In the genomic region with DNA sequence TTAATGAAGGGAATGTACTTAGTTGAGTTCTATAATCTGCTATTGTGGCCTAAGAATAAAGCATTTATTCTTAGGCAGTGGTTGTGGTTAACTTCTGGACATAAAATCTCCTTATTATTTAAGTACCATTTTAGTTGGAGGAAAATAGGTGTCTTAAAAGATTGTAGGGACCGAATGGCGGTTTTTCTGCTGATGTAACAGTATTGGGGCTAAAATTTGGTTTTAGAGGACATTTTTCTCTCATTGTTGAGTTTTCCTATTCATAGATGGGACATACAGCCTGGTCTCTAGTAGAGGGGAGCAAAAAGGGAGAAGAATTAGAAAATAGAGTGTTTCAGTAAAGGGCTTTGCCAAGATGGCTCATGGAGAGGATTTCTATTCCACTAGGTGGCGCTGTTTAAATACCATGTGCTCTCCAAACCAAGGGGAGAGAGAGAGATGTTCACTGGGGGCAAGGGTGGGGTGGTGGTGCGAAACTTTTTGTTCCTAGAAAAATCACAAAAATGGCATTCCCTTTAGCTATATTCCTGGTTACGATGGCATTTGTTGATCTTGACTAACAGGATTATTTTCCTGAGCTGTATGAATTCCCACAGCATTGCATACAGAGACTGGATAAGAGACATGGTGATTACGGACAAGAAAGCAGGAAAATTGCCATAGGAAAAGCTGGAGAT, we compare ENCODE assay signal across 8 cellular contexts. TPM values are rescaled to one million over a fixed set of nuclear protein-coding genes. Genes with fewer than 3 reads are reported as not detected.
DNase-seq lines count a peak whose midpoint lies in the region; ATAC-seq and TF ChIP-seq lines count a peak whose summit lies in the region.

No MANE protein-coding gene starts in this region.

- 43% methylated on average over 6 of the region's 6 CpGs for WGBS in mammary epithelial cell (ENCODE audit: low coverage, missing lambda C conversion rate)

- peak overlapping the region; percentile 54 for H2AFZ ChIP-seq in mammary epithelial cell (ENCODE audit: low read depth, low read length)

- dilution Hi-C loops in mammary epithelial cell (cut with HindIII; ENCODE audit: low sequenced_read_pairs): no loop called here

- H3K36me3 ChIP-seq in mammary epithelial cell (ENCODE audit: insufficient read depth, low read length): no peaks in the 10 kb centered on the region

- intact Hi-C loops in mammary epithelial cell (cut with micrococcal nuclease): loop anchor here (1.0 to 2.0 kb wide), 3 partner anchors 37 to 254 kb away; partner anchors contain the start of gene HSPA6

- H3K9me3 ChIP-seq in mammary epithelial cell (replicated peaks; ENCODE audit: insufficient read depth, low read length): no peaks in the 10 kb centered on the region

- peak; percentile 37 to 53 for DNase-seq in activated CD4-positive, alpha-beta T cell treated with anti-CD3 and anti-CD28 coated beads for 4 hours
- no peak for DNase-seq in activated CD4-positive, alpha-beta T cell treated with anti-CD3 and anti-CD28 coated beads for 1 hour
- DNase-seq in SHP77 (lab: John Stamatoyannopoulos, UW): peak; percentile 55 to 72
- peak; percentile 46 for DNase-seq in mammary epithelial cell
- peak; percentile 44 for DNase-seq in kidney glomerular epithelial cell (lab: John Stamatoyannopoulos, UW)
- DNase-seq in stimulated activated CD4-positive, alpha-beta T cell treated with anti-CD3 and anti-CD28 coated beads, TNF-alpha, amount 100 ng/mL, for 48 hours (ENCODE audit: low read depth in 3 of 3): peak in 2 of 3 donors; percentile 16 to 35

- no peaks in the 10 kb centered on the region for H3K27me3 ChIP-seq in mammary epithelial cell (ENCODE audit: insufficient read depth, low read length)

- TF ChIP-seq CTCF in LNCAP (IDR thresholded peaks at IDR 0.05) (peak; percentile 91), mammary epithelial cell (conservative IDR thresholded peaks at IDR 0.05 in 1 of 2, IDR thresholded peaks at IDR 0.05 in 1 of 2; ENCODE audit: extremely low read depth in 1 of 2, insufficient read depth in 1 of 2, low read depth in 1 of 2, low read length in 2 of 2) (peak; percentile 47 to 76)

- H3K4me2 ChIP-seq in mammary epithelial cell (ENCODE audit: insufficient read depth, low read depth, low read length): peak overlapping the region; percentile 22

- H3K79me2 ChIP-seq in mammary epithelial cell (ENCODE audit: insufficient read depth, low read length): no peaks in the 10 kb centered on the region

- no peaks in the 10 kb centered on the region for H4K20me1 ChIP-seq in mammary epithelial cell (ENCODE audit: insufficient read depth, low read length)

- no peak for ATAC-seq in HG03175 (IDR thresholded peaks at IDR 0.05; ENCODE audit: unreplicated experiment)

- BruUV-seq in mammary epithelial cell (replicated peaks; lab: Mats Ljungman, UMichigan): no TSS peak

- peaks cover 14% of the 10 kb centered on the region for H3K4me1 ChIP-seq in mammary epithelial cell (ENCODE audit: insufficient read depth, low read length)

- CTCF ChIA-PET in mammary epithelial cell (lab: Charles Lee; ENCODE audit: low non-redundant PET): interaction anchor here (0.7 kb wide), 1 partner anchor 247 kb away, joined by 4 read pairs; no protein-coding TSS in a partner anchor

- in situ Hi-C loops in mammary epithelial cell (cut with MboI; ENCODE audit: low sequenced_read_pairs in 2 of 2): no loop called here

- no peak overlapping the region for H3K4me3 ChIP-seq in mammary epithelial cell (replicated peaks in 1 of 3; ENCODE audit: insufficient read depth in 1 of 3, low read depth in 2 of 3, low read length in 3 of 3)

- H3K9ac ChIP-seq in mammary epithelial cell (ENCODE audit: insufficient read depth, low read length): no peak overlapping the region

- H3K27ac ChIP-seq in mammary epithelial cell (ENCODE audit: insufficient read depth, low read depth, low read length): no peak overlapping the region

RNA-seq across cellular contexts. Expression of gene FCGR2A, which starts 18.3 kb away (rescaled TPM):
- not detected for total RNA-seq in mammary epithelial cell
- polyA plus RNA-seq in mammary epithelial cell: 0.08 TPM
- not detected for polyA minus RNA-seq in mammary epithelial cell

RNA-seq across cellular contexts. Expression of gene HSPA6, which starts 37.4 kb away (rescaled TPM):
- total RNA-seq in mammary epithelial cell: under 1 TPM; 0.33 to 0.82 TPM
- 0.79 TPM for polyA plus RNA-seq in mammary epithelial cell
- not detected for polyA minus RNA-seq in mammary epithelial cell
